In genomic region chr14:35292051-35292769, GRCh38 we compare ENCODE assay signal across 1 cellular context.
TF ChIP-seq lines count a peak whose summit lies in the region.

Gene PSMA6 (plus strand): TSS chr14:35292382. CDS start chr14:35292477, 95 bp downstream.

TF ChIP-seq in HepG2, 621 proteins besides CTCF, POLR2A, EP300 and RAD21 (continued from another document and continues in another):
- no peak for TF ChIP-seq ZNF646 (CRISPR knock-in tag; IDR thresholded peaks at IDR 0.05)
- peak; percentile 96 for TF ChIP-seq ARNT2 (CRISPR knock-in tag; IDR thresholded peaks at IDR 0.05; ENCODE audit: low read depth)
- peak; percentile 95; the same call in 1 of the 2 replicates for TF ChIP-seq NR0B2 (CRISPR knock-in tag; IDR thresholded peaks at IDR 0.05)
- TF ChIP-seq RFXAP (CRISPR knock-in tag; IDR thresholded peaks at IDR 0.05; ENCODE audit: borderline replicate concordance): peak; percentile 54; the same call in 1 of the 2 replicates
- no peak for TF ChIP-seq ZNF24 (IDR thresholded peaks at IDR 0.05)
- no peak for TF ChIP-seq ZNF17 (CRISPR knock-in tag; IDR thresholded peaks at IDR 0.05)
- 0 out of 2 replicates have a peak, but pooled peaks have one; percentile 80 for TF ChIP-seq SP140L (CRISPR knock-in tag; IDR thresholded peaks at IDR 0.05; ENCODE audit: borderline replicate concordance)
- TF ChIP-seq MAX (IDR thresholded peaks at IDR 0.05): peak; percentile 91
- TF ChIP-seq NFYB (CRISPR knock-in tag; IDR thresholded peaks at IDR 0.05): peak; percentile 82
- peak; percentile 99 for TF ChIP-seq EED (CRISPR knock-in tag; IDR thresholded peaks at IDR 0.05)
- TF ChIP-seq, protein P1, sequence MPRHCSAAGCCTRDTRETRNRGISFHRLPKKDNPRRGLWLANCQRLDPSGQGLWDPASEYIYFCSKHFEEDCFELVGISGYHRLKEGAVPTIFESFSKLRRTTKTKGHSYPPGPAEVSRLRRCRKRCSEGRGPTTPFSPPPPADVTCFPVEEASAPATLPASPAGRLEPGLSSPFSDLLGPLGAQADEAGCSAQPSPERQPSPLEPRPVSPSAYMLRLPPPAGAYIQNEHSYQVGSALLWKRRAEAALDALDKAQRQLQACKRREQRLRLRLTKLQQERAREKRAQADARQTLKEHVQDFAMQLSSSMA (CRISPR knock-in tag; IDR thresholded peaks at IDR 0.05): peak; percentile 93; the same call in 1 of the 2 replicates
- peak; percentile 96 for TF ChIP-seq MEF2D (CRISPR knock-in tag; IDR thresholded peaks at IDR 0.05)
- TF ChIP-seq ATF1 (CRISPR knock-in tag; IDR thresholded peaks at IDR 0.05): peak; percentile 79
- TF ChIP-seq NFKBIZ (CRISPR knock-in tag; IDR thresholded peaks at IDR 0.05): peak; percentile 95
- TF ChIP-seq, protein P2, sequence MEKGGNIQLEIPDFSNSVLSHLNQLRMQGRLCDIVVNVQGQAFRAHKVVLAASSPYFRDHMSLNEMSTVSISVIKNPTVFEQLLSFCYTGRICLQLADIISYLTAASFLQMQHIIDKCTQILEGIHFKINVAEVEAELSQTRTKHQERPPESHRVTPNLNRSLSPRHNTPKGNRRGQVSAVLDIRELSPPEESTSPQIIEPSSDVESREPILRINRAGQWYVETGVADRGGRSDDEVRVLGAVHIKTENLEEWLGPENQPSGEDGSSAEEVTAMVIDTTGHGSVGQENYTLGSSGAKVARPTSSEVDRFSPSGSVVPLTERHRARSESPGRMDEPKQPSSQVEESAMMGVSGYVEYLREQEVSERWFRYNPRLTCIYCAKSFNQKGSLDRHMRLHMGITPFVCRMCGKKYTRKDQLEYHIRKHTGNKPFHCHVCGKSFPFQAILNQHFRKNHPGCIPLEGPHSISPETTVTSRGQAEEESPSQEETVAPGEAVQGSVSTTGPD (CRISPR knock-in tag; IDR thresholded peaks at IDR 0.05): peak; percentile 84
- TF ChIP-seq, protein P3, sequence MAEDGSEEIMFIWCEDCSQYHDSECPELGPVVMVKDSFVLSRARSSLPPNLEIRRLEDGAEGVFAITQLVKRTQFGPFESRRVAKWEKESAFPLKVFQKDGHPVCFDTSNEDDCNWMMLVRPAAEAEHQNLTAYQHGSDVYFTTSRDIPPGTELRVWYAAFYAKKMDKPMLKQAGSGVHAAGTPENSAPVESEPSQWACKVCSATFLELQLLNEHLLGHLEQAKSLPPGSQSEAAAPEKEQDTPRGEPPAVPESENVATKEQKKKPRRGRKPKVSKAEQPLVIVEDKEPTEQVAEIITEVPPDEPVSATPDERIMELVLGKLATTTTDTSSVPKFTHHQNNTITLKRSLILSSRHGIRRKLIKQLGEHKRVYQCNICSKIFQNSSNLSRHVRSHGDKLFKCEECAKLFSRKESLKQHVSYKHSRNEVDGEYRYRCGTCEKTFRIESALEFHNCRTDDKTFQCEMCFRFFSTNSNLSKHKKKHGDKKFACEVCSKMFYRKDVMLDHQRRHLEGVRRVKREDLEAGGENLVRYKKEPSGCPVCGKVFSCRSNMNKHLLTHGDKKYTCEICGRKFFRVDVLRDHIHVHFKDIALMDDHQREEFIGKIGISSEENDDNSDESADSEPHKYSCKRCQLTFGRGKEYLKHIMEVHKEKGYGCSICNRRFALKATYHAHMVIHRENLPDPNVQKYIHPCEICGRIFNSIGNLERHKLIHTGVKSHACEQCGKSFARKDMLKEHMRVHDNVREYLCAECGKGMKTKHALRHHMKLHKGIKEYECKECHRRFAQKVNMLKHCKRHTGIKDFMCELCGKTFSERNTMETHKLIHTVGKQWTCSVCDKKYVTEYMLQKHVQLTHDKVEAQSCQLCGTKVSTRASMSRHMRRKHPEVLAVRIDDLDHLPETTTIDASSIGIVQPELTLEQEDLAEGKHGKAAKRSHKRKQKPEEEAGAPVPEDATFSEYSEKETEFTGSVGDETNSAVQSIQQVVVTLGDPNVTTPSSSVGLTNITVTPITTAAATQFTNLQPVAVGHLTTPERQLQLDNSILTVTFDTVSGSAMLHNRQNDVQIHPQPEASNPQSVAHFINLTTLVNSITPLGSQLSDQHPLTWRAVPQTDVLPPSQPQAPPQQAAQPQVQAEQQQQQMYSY (CRISPR knock-in tag; IDR thresholded peaks at IDR 0.05): peak; percentile 54
- TF ChIP-seq ATRX (CRISPR knock-in tag; IDR thresholded peaks at IDR 0.05; ENCODE audit: borderline replicate concordance): peak; percentile 93; the same call in 1 of the 2 replicates
- peak; percentile 78 for TF ChIP-seq ZFP37 (CRISPR knock-in tag; IDR thresholded peaks at IDR 0.05; ENCODE audit: borderline replicate concordance)
- TF ChIP-seq, protein P4, sequence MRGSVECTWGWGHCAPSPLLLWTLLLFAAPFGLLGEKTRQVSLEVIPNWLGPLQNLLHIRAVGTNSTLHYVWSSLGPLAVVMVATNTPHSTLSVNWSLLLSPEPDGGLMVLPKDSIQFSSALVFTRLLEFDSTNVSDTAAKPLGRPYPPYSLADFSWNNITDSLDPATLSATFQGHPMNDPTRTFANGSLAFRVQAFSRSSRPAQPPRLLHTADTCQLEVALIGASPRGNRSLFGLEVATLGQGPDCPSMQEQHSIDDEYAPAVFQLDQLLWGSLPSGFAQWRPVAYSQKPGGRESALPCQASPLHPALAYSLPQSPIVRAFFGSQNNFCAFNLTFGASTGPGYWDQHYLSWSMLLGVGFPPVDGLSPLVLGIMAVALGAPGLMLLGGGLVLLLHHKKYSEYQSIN (CRISPR knock-in tag; IDR thresholded peaks at IDR 0.05; ENCODE audit: borderline replicate concordance): no peak
- peak; percentile 82 for TF ChIP-seq TCF7L2 (IDR thresholded peaks at IDR 0.05; ENCODE audit: low read depth, low read length)
- TF ChIP-seq ZNF512B (CRISPR knock-in tag; IDR thresholded peaks at IDR 0.05; ENCODE audit: borderline replicate concordance): peak; percentile 100
- peak; percentile 89 for TF ChIP-seq ZNF543 (CRISPR knock-in tag; IDR thresholded peaks at IDR 0.05)
- TF ChIP-seq ZUFSP (CRISPR knock-in tag; IDR thresholded peaks at IDR 0.05; ENCODE audit: borderline replicate concordance): no peak
- TF ChIP-seq PAX8 (CRISPR knock-in tag; IDR thresholded peaks at IDR 0.05; ENCODE audit: borderline replicate concordance): 0 out of 2 replicates have a peak, but pooled peaks have one; percentile 50
- peak; percentile 99 for TF ChIP-seq ZNF687 (CRISPR knock-in tag; IDR thresholded peaks at IDR 0.05)
- TF ChIP-seq ZNF564 (CRISPR knock-in tag; IDR thresholded peaks at IDR 0.05): 0 out of 2 replicates have a peak, but pooled peaks have one; percentile 79
- TF ChIP-seq ZNF644 (CRISPR knock-in tag; IDR thresholded peaks at IDR 0.05; ENCODE audit: low read depth): peak; percentile 15; the same call in 1 of the 2 replicates
- TF ChIP-seq ZFAT (CRISPR knock-in tag; conservative IDR thresholded peaks at IDR 0.05): no peak
- peak; percentile 85 for TF ChIP-seq NR3C1 (CRISPR knock-in tag; IDR thresholded peaks at IDR 0.05)
- peak; percentile 100 for TF ChIP-seq ZNF839 (CRISPR knock-in tag; IDR thresholded peaks at IDR 0.05; ENCODE audit: borderline replicate concordance)
- TF ChIP-seq KLF9 (CRISPR knock-in tag; IDR thresholded peaks at IDR 0.05; ENCODE audit: low read depth): peak; percentile 97
- peak; percentile 99 for TF ChIP-seq NFE2L1 (CRISPR knock-in tag; IDR thresholded peaks at IDR 0.05; ENCODE audit: borderline replicate concordance)
